In genomic region chr6:24537082-24537699, GRCh38 we compare ENCODE assay signal across 22 cellular contexts. TPM values are rescaled to one million over a fixed set of nuclear protein-coding genes. Genes with fewer than 3 reads are reported as not detected.
DNase-seq lines count a peak whose midpoint lies in the region; ATAC-seq and TF ChIP-seq lines count a peak whose summit lies in the region.
"Had no signal": no experiment of that assay in that cellular context is flagged by ENCODE, and none has a peak within 500 bp of the region (broad histone marks: within the 10 kb centered on the region; RNA-seq: fewer than 3 reads in every experiment).

No MANE protein-coding gene starts in this region.

- no peaks in the 10 kb centered on the region for H4K20me1 ChIP-seq in PC-3 (ENCODE audit: low read length)

- TF ChIP-seq CTCF in A673 (conservative IDR thresholded peaks at IDR 0.05; ENCODE audit: low read depth, low read length) (no peak), PC-3 (conservative IDR thresholded peaks at IDR 0.05; ENCODE audit: low read depth, low read length) (no peak), chondrocyte (IDR thresholded peaks at IDR 0.05) (no peak)

- no peak overlapping the region for H2AFZ ChIP-seq in PC-3 (ENCODE audit: low read length)

- no peaks in the 10 kb centered on the region for H3K9me2 ChIP-seq in PC-3 (replicated peaks; ENCODE audit: low read length)

- H3K27ac Mint-ChIP-seq in chondrocyte (ENCODE audit: unreplicated experiment) = peak overlapping the region; percentile 66

- H3K4me1 ChIP-seq in A673 (ENCODE audit: insufficient read depth, low read length, poor library complexity, severe bottlenecking) (peaks cover 19% of the 10 kb centered on the region), PC-3 (ENCODE audit: insufficient read depth, low read length) (peaks cover 17% of the 10 kb centered on the region)
- H3K4me1 ChIP-seq: BLaER1 treated with 17β-estradiol and CSF1 and Interleukin-3, amounts not matched to agents 10 nM and 100 nM; Caco-2 had no signal

- no peaks in the 10 kb centered on the region for H3K9me3 Mint-ChIP-seq in chondrocyte (ENCODE audit: low read depth)
- H3K9me3 Mint-ChIP-seq: CD4-positive, alpha-beta memory T cell had no signal

- H3K27me3 Mint-ChIP-seq in chondrocyte (ENCODE audit: low read depth) = no peaks in the 10 kb centered on the region
- H3K27me3 Mint-ChIP-seq: CD4-positive, alpha-beta memory T cell had no signal

- H3K27me3 ChIP-seq in A673 (replicated peaks; ENCODE audit: insufficient read depth, low read depth, low read length, poor library complexity) = peaks cover 53% of the 10 kb centered on the region
- H3K27me3 ChIP-seq in PC-3 (ENCODE audit: low read length) = no peaks in the 10 kb centered on the region
- H3K27me3 ChIP-seq: BLaER1 treated with 17β-estradiol and CSF1 and Interleukin-3, amounts not matched to agents 10 nM and 100 nM; MG63 had no signal

- H3F3A ChIP-seq in PC-3 (ENCODE audit: low read length, unreplicated experiment) = no peaks in the 10 kb centered on the region

- BruUV-seq in A673 (replicated peaks; lab: Mats Ljungman, UMichigan) (no TSS peak), PC-3 (replicated peaks; lab: Mats Ljungman, UMichigan) (no TSS peak)

- POLR2A ChIA-PET in A673 (lab: Charles Lee; ENCODE audit: low non-redundant PET) (no interaction called here), PC-3 (lab: Charles Lee; ENCODE audit: unreplicated experiment) (interaction anchor here (0.6 kb wide), 1 partner anchor 490 kb away, joined by 3 read pairs; no protein-coding TSS in a partner anchor)

- peaks cover 9% of the 10 kb centered on the region for H3K36me3 Mint-ChIP-seq in chondrocyte (ENCODE audit: low read depth)

- peaks cover 22% of the 10 kb centered on the region for H3K4me1 Mint-ChIP-seq in chondrocyte (ENCODE audit: low read depth)
- H3K4me1 Mint-ChIP-seq: CD4-positive, alpha-beta memory T cell had no signal

- H3K27ac ChIP-seq in A673 (ENCODE audit: low read depth, low read length, poor library complexity, severe bottlenecking) = no peak overlapping the region
- peak overlapping the region; percentile 35; the same call in 1 of the 2 replicates for H3K27ac ChIP-seq in PC-3 (ENCODE audit: low read length)
- H3K27ac ChIP-seq: 22Rv1; BLaER1 treated with 17β-estradiol and CSF1 and Interleukin-3, amounts not matched to agents 10 nM and 100 nM had no signal

- H3K4me2 ChIP-seq in PC-3 (ENCODE audit: low read length) = peak overlapping the region; percentile 43
- H3K4me2 ChIP-seq: BLaER1 treated with 17β-estradiol and CSF1 and Interleukin-3, amounts not matched to agents 10 nM and 100 nM had no signal

- H3K9ac ChIP-seq in PC-3 (ENCODE audit: low read length) = no peak overlapping the region
- H3K9ac ChIP-seq: BLaER1 treated with 17β-estradiol and CSF1 and Interleukin-3, amounts not matched to agents 10 nM and 100 nM had no signal

- no peaks in the 10 kb centered on the region for H3K79me2 ChIP-seq in PC-3 (ENCODE audit: low read length)

- peak; percentile 22 for DNase-seq in DMS153 (lab: John Stamatoyannopoulos, UW)
- no peak for DNase-seq in DMS153 treated with DMSO at 0.1 percent for 48 hours (lab: John Stamatoyannopoulos, UW; ENCODE audit: unreplicated experiment)
- DNase-seq in A673 (ENCODE audit: low spot score) = peak; percentile 21
- peak; percentile 29 for DNase-seq in PC-3
- no peak for DNase-seq in chondrocyte (ENCODE audit: low spot score)
- no peak for DNase-seq in cardiac septum (ENCODE audit: low spot score)
- DNase-seq: Caco-2; CD4-positive, alpha-beta memory T cell; DMS 273 treated with DMSO at 0.1 percent for 48 hours; GDM1; MG63; NCI-H1436; NCI-H2029 treated with DMSO at 0.1 percent for 48 hours; NCI-H2171 treated with DMSO at 0.1 percent for 48 hours; NCI-H526; OCI-M1; SHP77 had no signal

- intact Hi-C loops in A673 (cut with micrococcal nuclease; ENCODE audit: unreplicated experiment) = no loop called here
- intact Hi-C loops in PC-3 (cut with micrococcal nuclease) = no loop called here
- intact Hi-C loops in cardiac septum (cut with DNase I) = no loop called here

- ATAC-seq in PC-3 (peak; percentile 58), GM21528 (IDR thresholded peaks at IDR 0.05; ENCODE audit: low FRiP score, unreplicated experiment) (no peak), HG02642 (IDR thresholded peaks at IDR 0.05; ENCODE audit: poor library complexity, unreplicated experiment) (no peak)

- H3K4me3 ChIP-seq in A673 (ENCODE audit: low read depth, low read length, poor library complexity, severe bottlenecking) = no peak overlapping the region
- no peak overlapping the region for H3K4me3 ChIP-seq in PC-3 (ENCODE audit: low read length)
- H3K4me3 ChIP-seq: BLaER1 treated with 17β-estradiol and CSF1 and Interleukin-3, amounts not matched to agents 10 nM and 100 nM; MG63 had no signal

- H3K4me3 Mint-ChIP-seq in chondrocyte (ENCODE audit: unreplicated experiment) = no peak overlapping the region
- H3K4me3 Mint-ChIP-seq: CD4-positive, alpha-beta memory T cell had no signal

- no peaks in the 10 kb centered on the region for H3K36me3 ChIP-seq in A673 (ENCODE audit: insufficient read depth, low read length, poor library complexity, severe bottlenecking)
- no peaks in the 10 kb centered on the region for H3K36me3 ChIP-seq in PC-3 (ENCODE audit: low read depth, low read length)
- H3K36me3 ChIP-seq: MG63 had no signal

- CTCF ChIA-PET in A673 (lab: Charles Lee) = no interaction called here
- CTCF ChIA-PET in PC-3 (lab: Charles Lee) = interaction anchor here (2.1 kb wide), 1 partner anchor 16 kb away, joined by 7 read pairs; no protein-coding TSS in a partner anchor

- H3K9me3 ChIP-seq in A673 (ENCODE audit: low read depth, low read length, poor library complexity, severe bottlenecking) (no peaks in the 10 kb centered on the region), PC-3 (ENCODE audit: low read length) (no peaks in the 10 kb centered on the region)
- H3K9me3 ChIP-seq: Caco-2, MG63 had no signal

RNA-seq across cellular contexts. Expression of gene ALDH5A1, which starts 42.4 kb away (rescaled TPM):
- total RNA-seq in A673 (2021) (4.1 and 7.3 TPM in 2 replicates), PC-3 (2014; rRNA removed) (11.9 and 12.2 TPM in 2 replicates), chondrocyte (7.2 to 7.4 TPM (median 7.4 TPM) in 3 replicates), cardiac septum (17.4 TPM)

RNA-seq across cellular contexts. Expression of gene GPLD1, which starts 47.8 kb away (rescaled TPM):
- total RNA-seq in A673 (2021) = 0.63 and 1.1 TPM in 2 replicates
- 1.3 and 3.9 TPM in 2 replicates for total RNA-seq in PC-3 (2014; rRNA removed)
- total RNA-seq in chondrocyte = 4.2 to 4.4 TPM (median 4.2 TPM) in 3 replicates
- total RNA-seq in cardiac septum = 0.81 TPM
- total RNA-seq: LHCN-M2 had no signal

Comparison
In these comparisons a context has a peak if more than half of its experiments do, and no peak if none do; other contexts are left out.
1. DNase-seq: peak in DMS153 (single experiment), A673 (single experiment) and PC-3 (single experiment); none in DMS153 treated with DMSO at 0.1 percent for 48 hours (single experiment), chondrocyte (single experiment) and cardiac septum (single experiment).